Comparison of ENCODE assay signal across 2 cellular contexts in the genomic region with DNA sequence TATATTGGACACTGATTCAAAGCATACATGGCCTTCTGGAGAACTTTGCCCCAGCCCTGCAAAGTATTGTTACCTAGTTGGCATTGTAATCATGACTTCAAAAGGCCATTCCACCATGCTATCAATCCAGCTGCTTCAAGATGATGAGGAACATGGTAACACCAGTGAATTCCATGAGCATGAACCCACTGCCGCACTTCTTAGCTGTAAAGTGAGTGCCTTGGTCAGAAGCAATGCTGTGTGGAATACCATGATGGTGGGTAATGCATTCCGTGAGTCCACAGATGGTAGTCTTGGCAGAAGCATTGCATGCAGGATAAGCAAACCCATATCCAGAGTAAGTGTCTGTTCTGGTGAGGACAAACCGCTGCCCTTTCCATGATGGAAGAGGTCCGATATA. TPM values are rescaled to one million over a fixed set of nuclear protein-coding genes. Genes with fewer than 3 reads are reported as not detected.
"Had no signal": no experiment of that assay in that cellular context is flagged by ENCODE, and none has a peak within 500 bp of the region (broad histone marks: within the 10 kb centered on the region; RNA-seq: fewer than 3 reads in every experiment).

No MANE protein-coding gene starts in this region.

RNA-seq across cellular contexts. Expression of gene FIGNL2, which starts 50.5 kb away (rescaled TPM):
- total RNA-seq: HT-29 had no signal
- polyA plus RNA-seq: IgD-negative memory B cell had no signal
